26 cellular contexts compared by ENCODE assay signal in genomic region chr2:163462993-163463392, GRCh38.
"Had no signal": no experiment of that assay in that cellular context is flagged by ENCODE, and none has a peak within 500 bp of the region (broad histone marks: within the 10 kb centered on the region; RNA-seq: fewer than 3 reads in every experiment).

No MANE protein-coding gene starts in this region.

- H3K79me2 ChIP-seq: hepatocyte had no signal

- H2AFZ ChIP-seq: hepatocyte had no signal

- H3K4me2 ChIP-seq: hepatocyte, smooth muscle cell had no signal

- DNase-seq: dorsolateral prefrontal cortex; effector CD4-positive, alpha-beta T cell; foreskin fibroblast; gastrocnemius medialis; heart left ventricle; left cardiac atrium; left lung; mesenchymal stem cell; mucosa of descending colon; naive B cell; nucleus accumbens; stimulated activated CD4-positive, alpha-beta T cell treated with anti-CD3 and anti-CD28 coated beads, Interleukin-12 subunit alpha, Interleukin-12 subunit beta, amount 100 ng/mL, for 4 hours; stimulated activated CD4-positive, alpha-beta T cell treated with anti-CD3 and anti-CD28 coated beads, Interleukin-1b, Interleukin-23, amount 100 ng/mL, for 48 hours; stimulated activated CD4-positive, alpha-beta T cell treated with anti-CD3 and anti-CD28 coated beads, Interleukin-4, amount 100 ng/mL, for 1 hour; stimulated activated CD8-positive, alpha-beta memory T cell treated with anti-CD3 and anti-CD28 coated beads, Interleukin-4, amount 100 ng/mL, for 48 hours; stimulated activated naive CD4-positive, alpha-beta T cell; stimulated activated naive CD8-positive, alpha-beta T cell treated with anti-CD3 and anti-CD28 coated beads, Interleukin-15, amount 100 ng/mL, for 72 hours; transverse colon; upper lobe of right lung; uterus had no signal

- FAIRE-seq: islet of Langerhans had no signal

- H3K9me3 ChIP-seq: gastrocnemius medialis, heart left ventricle, left lung, mucosa of descending colon, prostate gland, right atrium auricular region, suprapubic skin, transverse colon, upper lobe of right lung, uterus had no signal

- H3K4me1 ChIP-seq: left lung, prostate gland, suprapubic skin, transverse colon, upper lobe of right lung, uterus had no signal

- H3K27ac ChIP-seq: dorsolateral prefrontal cortex, gastrocnemius medialis, heart left ventricle, hepatocyte, left lung, prostate gland, right atrium auricular region, suprapubic skin, transverse colon, upper lobe of right lung, uterus had no signal

- H3K4me3 ChIP-seq: dorsolateral prefrontal cortex, gastrocnemius medialis, heart left ventricle, hepatocyte, left lung, mucosa of descending colon, prostate gland, right atrium auricular region, smooth muscle cell, suprapubic skin, transverse colon, upper lobe of right lung, uterus had no signal

- H3K36me3 ChIP-seq: gastrocnemius medialis, heart left ventricle, left lung, prostate gland, right atrium auricular region, suprapubic skin, transverse colon, upper lobe of right lung, uterus had no signal

- H3K27me3 ChIP-seq: gastrocnemius medialis, heart left ventricle, hepatocyte, left lung, right atrium auricular region, suprapubic skin, transverse colon, upper lobe of right lung, uterus had no signal
